8 cellular contexts compared by ENCODE assay signal in the genomic region with DNA sequence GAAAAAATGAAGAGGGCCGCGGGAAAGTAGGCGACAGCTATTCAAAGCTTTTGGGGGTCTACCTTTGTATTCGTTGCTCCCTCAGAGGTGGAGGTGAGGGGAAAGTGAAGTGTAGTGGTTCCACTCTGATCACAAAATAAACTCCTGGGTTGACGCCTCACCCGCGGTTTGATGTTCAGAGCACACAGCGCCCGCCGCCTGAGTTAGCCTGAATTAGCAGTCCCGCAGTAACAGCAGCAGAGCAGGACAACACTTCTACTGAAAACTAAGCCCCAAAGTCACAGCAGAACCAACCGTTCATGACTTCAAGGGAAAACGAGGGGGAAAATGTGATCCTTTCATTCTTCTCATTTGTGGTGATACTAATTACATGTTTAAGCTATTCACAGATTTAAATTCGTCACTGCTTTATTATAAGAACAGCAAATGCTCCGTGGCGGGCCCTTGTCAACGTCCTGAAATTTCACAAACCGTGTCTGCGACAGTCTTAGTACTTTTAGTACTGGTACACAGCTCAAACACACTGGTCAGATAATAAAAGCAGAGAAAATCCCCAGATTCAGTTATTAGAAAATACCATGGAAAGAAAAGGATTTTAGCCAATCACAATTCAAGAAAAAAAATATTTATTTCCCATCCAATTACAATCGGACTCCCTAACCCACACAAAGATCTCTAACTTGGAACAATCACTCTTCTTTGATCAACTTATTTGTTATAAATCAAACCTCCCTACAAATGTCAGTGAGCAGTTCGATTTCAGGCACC. TPM values are rescaled to one million over a fixed set of nuclear protein-coding genes. Genes with fewer than 3 reads are reported as not detected.
DNase-seq lines count a peak whose midpoint lies in the region; ATAC-seq and TF ChIP-seq lines count a peak whose summit lies in the region.

No MANE protein-coding gene starts in this region.

- peaks cover 0 to 31% (median 0%) of the 10 kb centered on the region in 5 donors for H3K27me3 Mint-ChIP-seq in naive thymus-derived CD4-positive, alpha-beta T cell

- peaks cover 0 to 2% (median 0%) of the 10 kb centered on the region in 5 donors for H3K36me3 Mint-ChIP-seq in naive thymus-derived CD4-positive, alpha-beta T cell

- CTCF ChIA-PET in naive thymus-derived CD4-positive, alpha-beta T cell (lab: Charles Lee): interaction anchor here (0.5 kb wide), 1 partner anchor 875 kb away, joined by 3 read pairs; no protein-coding TSS in a partner anchor

- no peak for TF ChIP-seq POLR2A in testis (IDR thresholded peaks at IDR 0.05)

- H3K4me1 Mint-ChIP-seq in naive thymus-derived CD4-positive, alpha-beta T cell: peaks cover 15 to 69% (median 36%) of the 10 kb centered on the region in 7 donors

- peak; percentile 47 for DNase-seq in AG08395 (ENCODE audit: low spot score)
- DNase-seq in NCI-H446 treated with DMSO at 0.1 percent for 48 hours (lab: John Stamatoyannopoulos, UW): peak; percentile 10
- peak; percentile 15 for DNase-seq in activated T-cell treated with anti-CD3 and anti-CD28 coated beads for 48 hours (ENCODE audit: low read depth)
- peak; percentile 64 for DNase-seq in fibroblast of peridontal ligament (ENCODE audit: extremely low read depth)
- DNase-seq in naive thymus-derived CD4-positive, alpha-beta T cell: peak in 8 of 9 donors; percentile 21 to 50 (median 41)
- peak; percentile 82 for DNase-seq in testis

- peak overlapping the region; percentile 86 for H3K27ac ChIP-seq in naive thymus-derived CD4-positive, alpha-beta T cell (ENCODE audit: low read depth, low read length)
- peak overlapping the region; percentile 89 to 95 for H3K27ac ChIP-seq in testis

- ATAC-seq in GM18520 (IDR thresholded peaks at IDR 0.05; ENCODE audit: unreplicated experiment) (peak; percentile 11), HG03039 (IDR thresholded peaks at IDR 0.05; ENCODE audit: unreplicated experiment) (peak; percentile 27)
- peak; percentile 47 for ATAC-seq in naive thymus-derived CD4-positive, alpha-beta T cell

- H3K27me3 ChIP-seq in naive thymus-derived CD4-positive, alpha-beta T cell (ENCODE audit: control insufficient read depth in 2 of 2, insufficient read depth in 2 of 2, low read length in 2 of 2): no peaks in the 10 kb centered on the region
- H3K27me3 ChIP-seq in testis: no peaks in the 10 kb centered on the region

- no peaks in the 10 kb centered on the region for H3K9me3 ChIP-seq in naive thymus-derived CD4-positive, alpha-beta T cell (ENCODE audit: control insufficient read depth in 2 of 3, low read length in 3 of 3)
- H3K9me3 ChIP-seq in testis: no peaks in the 10 kb centered on the region

- peaks cover 0 to 16% of the 10 kb centered on the region in 2 donors for H3K4me1 ChIP-seq in naive thymus-derived CD4-positive, alpha-beta T cell (ENCODE audit: control insufficient read depth in 2 of 2, insufficient read depth in 2 of 2, low read length in 2 of 2)
- peaks cover 4% of the 10 kb centered on the region for H3K4me1 ChIP-seq in testis

- peak overlapping the region; percentile 89 for H3K4me3 ChIP-seq in naive thymus-derived CD4-positive, alpha-beta T cell (ENCODE audit: low read length)
- peak overlapping the region; percentile 90 to 93 for H3K4me3 ChIP-seq in testis

- H3K36me3 ChIP-seq in naive thymus-derived CD4-positive, alpha-beta T cell (ENCODE audit: control insufficient read depth in 2 of 3, insufficient read depth in 3 of 3, low read length in 3 of 3): peaks cover 0 to 8% (median 0%) of the 10 kb centered on the region in 3 experiments
- no peaks in the 10 kb centered on the region for H3K36me3 ChIP-seq in testis (ENCODE audit: low read depth, missing control alignments)

- TF ChIP-seq CTCF in testis (IDR thresholded peaks at IDR 0.05): no peak

- peaks cover 0 to 2% (median 0%) of the 10 kb centered on the region in 11 donors for H3K9me3 Mint-ChIP-seq in naive thymus-derived CD4-positive, alpha-beta T cell

- WGBS in testis, 2 donors: 4 to 5% methylated on average over 18 to 21 of the region's 21 CpGs

- intact Hi-C loops in naive thymus-derived CD4-positive, alpha-beta T cell (cut with micrococcal nuclease): loop anchor here (2.0 to 5.0 kb wide), 5 partner anchors 16 to 254 kb away; no protein-coding TSS in a partner anchor
- intact Hi-C loops in testis (cut with DNase I; ENCODE audit: low total_unique reads): no loop called here

- peak overlapping the region; percentile 68 to 97 (median 93) for H3K27ac Mint-ChIP-seq in naive thymus-derived CD4-positive, alpha-beta T cell

- POLR2A ChIA-PET in naive thymus-derived CD4-positive, alpha-beta T cell (lab: Charles Lee): interaction anchor here (1.0 to 1.7 kb wide), 4 partner anchors 9 to 205 kb away, joined by 3 to 4 read pairs (median 4); no protein-coding TSS in a partner anchor

- peak overlapping the region; percentile 88 to 98 (median 95) for H3K4me3 Mint-ChIP-seq in naive thymus-derived CD4-positive, alpha-beta T cell

RNA-seq across cellular contexts. Expression of a gene that starts 0.6 kb away (rescaled TPM):
- 100 to 1,000 TPM in 4 of 5 experiments, 10 to 100 TPM in 1; 67.6 to 331 (median 137) TPM for total RNA-seq in naive thymus-derived CD4-positive, alpha-beta T cell
- polyA plus RNA-seq in naive thymus-derived CD4-positive, alpha-beta T cell: 10 to 100 TPM; 59.0 to 68.4 TPM
- total RNA-seq in testis: 100 to 1,000 TPM in 1 of 2 donors, 10 to 100 TPM in 1; 94.6 to 111 TPM
- polyA plus RNA-seq in testis (ENCODE audit: insufficient read depth, low read depth, low replicate concordance): 29.7 TPM

RNA-seq across cellular contexts. Expression of a gene that starts 54.8 kb away (rescaled TPM):
- 10 to 100 TPM in 2 of 5 experiments, 1 to 10 TPM in 3; 3.6 to 21.6 (median 9.0) TPM for total RNA-seq in naive thymus-derived CD4-positive, alpha-beta T cell
- 1 to 10 TPM; 1.6 to 2.6 TPM for polyA plus RNA-seq in naive thymus-derived CD4-positive, alpha-beta T cell
- 10 to 100 TPM; 18.4 to 20.3 TPM for total RNA-seq in testis
- polyA plus RNA-seq in testis (ENCODE audit: insufficient read depth, low read depth, low replicate concordance): 45.2 TPM

Comparison
In these comparisons a context has a peak if more than half of its experiments do, and no peak if none do; other contexts are left out.
1. Peak in every context shown above with its lines: DNase-seq, ATAC-seq, H3K4me3 ChIP-seq and H3K27ac ChIP-seq.
2. DNase-seq: peak in every context shown above with its lines; median percentile 82 in testis; 64 in fibroblast of peridontal ligament; 47 in AG08395; 41 in naive thymus-derived CD4-positive, alpha-beta T cell; 15 in activated T-cell treated with anti-CD3 and anti-CD28 coated beads for 48 hours; 10 in NCI-H446 treated with DMSO at 0.1 percent for 48 hours.